Comparison of ENCODE assay signal across 8 cellular contexts in genomic region chr17:39576187-39576586, GRCh38. TPM values are rescaled to one million over a fixed set of nuclear protein-coding genes. Genes with fewer than 3 reads are reported as not detected.
DNase-seq lines count a peak whose midpoint lies in the region; ATAC-seq, FAIRE-seq and TF ChIP-seq lines count a peak whose summit lies in the region.
"Had no signal": no experiment of that assay in that cellular context is flagged by ENCODE, and none has a peak within 500 bp of the region (broad histone marks: within the 10 kb centered on the region; RNA-seq: fewer than 3 reads in every experiment).

No MANE protein-coding gene starts in this region.

- no peak overlapping the region for H3K4me3 ChIP-seq in adipocyte (ENCODE audit: low read length)
- H3K4me3 ChIP-seq in mesendoderm (ENCODE audit: low read length): no peak overlapping the region
- no peak overlapping the region for H3K4me3 ChIP-seq in psoas muscle

- H3K36me3 Mint-ChIP-seq in activated naive CD4-positive, alpha-beta T cell treated with anti-CD3 and anti-CD28 coated beads, Interleukin-2, amount 50 U/mL, for 72 hours: peaks cover 6 to 7% of the 10 kb centered on the region in 2 donors

- H3K9ac ChIP-seq in adipocyte (ENCODE audit: low read length): no peak overlapping the region
- no peak overlapping the region for H3K9ac ChIP-seq in mesendoderm (ENCODE audit: low read length)

- H2BK120ac ChIP-seq in mesendoderm (ENCODE audit: low read depth, low read length): no peak overlapping the region

- H3K27me3 ChIP-seq in adipocyte (replicated peaks; ENCODE audit: control insufficient read depth, insufficient read depth, low read length): peaks cover 5% of the 10 kb centered on the region
- no peaks in the 10 kb centered on the region for H3K27me3 ChIP-seq in mesendoderm (ENCODE audit: insufficient read depth, low read length, poor library complexity)
- H3K27me3 ChIP-seq in psoas muscle (ENCODE audit: insufficient read depth in 3 of 3, low read length in 2 of 3): no peaks in the 10 kb centered on the region

- H3K56ac ChIP-seq in mesendoderm (ENCODE audit: low read length): no peak overlapping the region

- no peaks in the 10 kb centered on the region for H3K79me2 ChIP-seq in mesendoderm (ENCODE audit: control insufficient read depth, insufficient read depth, low read length)

- H3K27ac Mint-ChIP-seq in activated naive CD4-positive, alpha-beta T cell treated with anti-CD3 and anti-CD28 coated beads, Interleukin-2, amount 50 U/mL, for 72 hours: no peak overlapping the region

- no peak for TF ChIP-seq CTCF in psoas muscle (IDR thresholded peaks at IDR 0.05)

- no peak overlapping the region for H3K4me2 ChIP-seq in mesendoderm (ENCODE audit: low read length)

- peak; percentile 13 for DNase-seq in DMS114 treated with DMSO at 0.1 percent for 48 hours (lab: John Stamatoyannopoulos, UW; ENCODE audit: unreplicated experiment)
- peak; percentile 48 for DNase-seq in HTR-8/SVneo (ENCODE audit: insufficient read length, low spot score)
- DNase-seq in adipocyte (ENCODE audit: low read depth): peak; percentile 34
- peak; percentile 56 for DNase-seq in mesendoderm
- no peak for DNase-seq in activated naive CD4-positive, alpha-beta T cell treated with anti-CD3 and anti-CD28 coated beads, Interleukin-2, amount 50 U/mL, for 72 hours (ENCODE audit: low spot score in 2 of 2)
- DNase-seq in psoas muscle: no peak

- H2AK5ac ChIP-seq in mesendoderm (ENCODE audit: low read length): no peak overlapping the region

- H3K36me3 ChIP-seq in adipocyte (ENCODE audit: control insufficient read depth, insufficient read depth, low read length, severe bottlenecking) (no peaks in the 10 kb centered on the region), mesendoderm (ENCODE audit: control insufficient read depth, insufficient read depth, low read length) (no peaks in the 10 kb centered on the region), psoas muscle (ENCODE audit: insufficient read depth in 1 of 2, low read depth in 1 of 2) (no peaks in the 10 kb centered on the region)

- H4K8ac ChIP-seq in mesendoderm (ENCODE audit: low read depth, low read length): no peak overlapping the region

- H3K9me3 Mint-ChIP-seq in activated naive CD4-positive, alpha-beta T cell treated with anti-CD3 and anti-CD28 coated beads, Interleukin-2, amount 50 U/mL, for 72 hours: peaks cover 2 to 6% of the 10 kb centered on the region in 2 donors

- no peak overlapping the region for H2BK5ac ChIP-seq in mesendoderm (ENCODE audit: low read length)

- H3K79me1 ChIP-seq in mesendoderm (ENCODE audit: low read length): no peaks in the 10 kb centered on the region

- intact Hi-C loops in psoas muscle (cut with DNase I): no loop called here

- no peak overlapping the region for H3K18ac ChIP-seq in mesendoderm (ENCODE audit: low read length)

- no CpG with 5 or more reads among the region's 7 CpGs for WGBS in mesendoderm (ENCODE audit: extremely low coverage, insufficient coverage, low lambda C conversion rate)
- 29 to 38% (median 30%) methylated on average over 7 of the region's 7 CpGs for WGBS in psoas muscle, 3 donors

- no peak overlapping the region for H4K5ac ChIP-seq in mesendoderm (ENCODE audit: low read length)

- no peak overlapping the region for H2BK15ac ChIP-seq in mesendoderm (replicated peaks; ENCODE audit: low read depth)

- no peaks in the 10 kb centered on the region for H3K9me3 ChIP-seq in adipocyte (ENCODE audit: control insufficient read depth, low read length)
- no peaks in the 10 kb centered on the region for H3K9me3 ChIP-seq in psoas muscle

- no peak for FAIRE-seq in HTR-8/SVneo (lab: Jason Lieb, UNC)
- FAIRE-seq: islet of Langerhans had no signal

- ATAC-seq in GM21737 (IDR thresholded peaks at IDR 0.05; ENCODE audit: unreplicated experiment) (no peak), psoas muscle (no peak)
- ATAC-seq in activated naive CD4-positive, alpha-beta T cell treated with anti-CD3 and anti-CD28 coated beads, Interleukin-2, amount 50 U/mL, for 72 hours: no peak

- no peak overlapping the region for H3K27ac ChIP-seq in mesendoderm (ENCODE audit: low read depth, low read length)
- H3K27ac ChIP-seq in psoas muscle: no peak overlapping the region

- H3K4ac ChIP-seq in mesendoderm (ENCODE audit: low read depth, low read length): no peak overlapping the region

- no peak overlapping the region for H3K23ac ChIP-seq in mesendoderm (ENCODE audit: low read length)

- H3K4me1 ChIP-seq in adipocyte (ENCODE audit: control insufficient read depth, insufficient read depth, low read length) (peaks cover 5% of the 10 kb centered on the region), mesendoderm (ENCODE audit: control insufficient read depth, low read depth, low read length) (peaks cover 4% of the 10 kb centered on the region), psoas muscle (peaks cover 8% of the 10 kb centered on the region)

RNA-seq across cellular contexts. Expression of gene NEUROD2, which starts 31.5 kb away (rescaled TPM):
- 0.01 TPM for polyA plus RNA-seq in mesendoderm (2013, experiment 1 of 2)
- 0.01 TPM for polyA plus RNA-seq in mesendoderm (2013, experiment 2 of 2)
- total RNA-seq in activated naive CD4-positive, alpha-beta T cell treated with anti-CD3 and anti-CD28 coated beads, Interleukin-2, amount 50 U/mL, for 72 hours: not detected
- total RNA-seq in psoas muscle: not detected
- under 1 TPM in 1 of 3 donors, not detected in 2; 0.01 TPM for polyA plus RNA-seq in psoas muscle

RNA-seq across cellular contexts. Expression of gene PPP1R1B, which starts 50.6 kb away (rescaled TPM):
- 1.7 TPM for polyA plus RNA-seq in mesendoderm (2013, experiment 1 of 2)
- 1.8 TPM for polyA plus RNA-seq in mesendoderm (2013, experiment 2 of 2)
- under 1 TPM in 1 of 2 donors, not detected in 1; 0.16 TPM for total RNA-seq in activated naive CD4-positive, alpha-beta T cell treated with anti-CD3 and anti-CD28 coated beads, Interleukin-2, amount 50 U/mL, for 72 hours
- under 1 TPM in 3 of 4 donors, not detected in 1; 0.21 to 0.42 (median 0.23) TPM for total RNA-seq in psoas muscle
- 1 to 10 TPM in 1 of 3 donors, under 1 TPM in 2; 0.10 to 1.6 (median 0.35) TPM for polyA plus RNA-seq in psoas muscle

Comparison
In these comparisons a context has a peak if more than half of its experiments do, and no peak if none do; other contexts are left out.
1. DNase-seq: peak in DMS114 treated with DMSO at 0.1 percent for 48 hours (single experiment), HTR-8/SVneo (single experiment), adipocyte (single experiment) and mesendoderm (single experiment); none in activated naive CD4-positive, alpha-beta T cell treated with anti-CD3 and anti-CD28 coated beads, Interleukin-2, amount 50 U/mL, for 72 hours (0 of 2) and psoas muscle (0 of 2).